ENCODE assay signal across 1 cellular context in genomic region chr14:99784508-99784907, GRCh38.
TF ChIP-seq lines count a peak whose summit lies in the region.

No MANE protein-coding gene starts in this region.

TF ChIP-seq in IMR-90, 13 proteins besides CTCF, POLR2A, EP300 and RAD21 (continued from another document):
- TF ChIP-seq RCOR1 (IDR thresholded peaks at IDR 0.05; ENCODE audit: insufficient replicate concordance, low read length): no peak
